16 cellular contexts compared by ENCODE assay signal in genomic region chr4:168716411-168717129, GRCh38.
DNase-seq lines count a peak whose midpoint lies in the region; ATAC-seq and TF ChIP-seq lines count a peak whose summit lies in the region.
"Had no signal": no experiment of that assay in that cellular context is flagged by ENCODE, and none has a peak within 500 bp of the region (broad histone marks: within the 10 kb centered on the region; RNA-seq: fewer than 3 reads in every experiment).

No MANE protein-coding gene starts in this region.

- H3K4me1 ChIP-seq in HUES48 (ENCODE audit: control insufficient read depth, insufficient read depth, low read length) = peaks cover 13% of the 10 kb centered on the region
- H3K4me1 ChIP-seq in left lung = peaks cover 0 to 16% of the 10 kb centered on the region in 2 donors
- H3K4me1 ChIP-seq in skeletal muscle satellite cell (ENCODE audit: control insufficient read depth, insufficient read depth, low read length) = peaks cover 46% of the 10 kb centered on the region
- H3K4me1 ChIP-seq: foreskin keratinocyte had no signal

- peak overlapping the region; percentile 24 for H3K4me2 ChIP-seq in skeletal muscle satellite cell (ENCODE audit: low read length)

- H3K9me3 ChIP-seq in HUES48 (ENCODE audit: control insufficient read depth, insufficient read depth, low read length) = no peaks in the 10 kb centered on the region
- H3K9me3 ChIP-seq in left lung = no peaks in the 10 kb centered on the region
- H3K9me3 ChIP-seq in skeletal muscle satellite cell (replicated peaks; ENCODE audit: low read length) = no peaks in the 10 kb centered on the region

- TF ChIP-seq CTCF in coronary artery (IDR thresholded peaks at IDR 0.05) = no peak
- no peak for TF ChIP-seq CTCF in left lung (IDR thresholded peaks at IDR 0.05)

- H3K27me3 ChIP-seq in HUES48 (ENCODE audit: control insufficient read depth, insufficient read depth, low read length) (peaks cover 24% of the 10 kb centered on the region), left lung (no peaks in the 10 kb centered on the region), skeletal muscle satellite cell (ENCODE audit: control insufficient read depth, insufficient read depth, low read length) (no peaks in the 10 kb centered on the region)
- H3K27me3 ChIP-seq: foreskin keratinocyte had no signal

- H3K9ac ChIP-seq in HUES48 (ENCODE audit: low read depth, low read length) (no peak overlapping the region), skeletal muscle satellite cell (ENCODE audit: low read depth, low read length) (peak overlapping the region; percentile 74)

- DNase-seq in coronary artery (ENCODE audit: low spot score) = no peak
- DNase-seq in left lung = no peak
- no peak for DNase-seq in NCI-H2081 treated with DMSO at 0.1 percent for 48 hours (lab: John Stamatoyannopoulos, UW)
- DNase-seq in NCI-H1105 (lab: John Stamatoyannopoulos, UW) = no peak
- no peak for DNase-seq in NCI-H2171 treated with DMSO at 0.1 percent for 48 hours (lab: John Stamatoyannopoulos, UW)
- DNase-seq: activated CD8-positive, alpha-beta T cell treated with anti-CD3 and anti-CD28 coated beads, Interleukin-2, amount 10 ng/mL, durations not matched to agents 7 days and 5 days; Calu3; effector memory CD4-positive, alpha-beta T cell; foreskin keratinocyte; immature natural killer cell; NCI-H226; stimulated activated CD4-positive, alpha-beta T cell treated with anti-CD3 and anti-CD28 coated beads, Interleukin-4, amount 100 ng/mL, for 24 hours had no signal

- no peaks in the 10 kb centered on the region for H3K36me3 ChIP-seq in HUES48 (ENCODE audit: control insufficient read depth, insufficient read depth, low read length)
- no peaks in the 10 kb centered on the region for H3K36me3 ChIP-seq in left lung
- H3K36me3 ChIP-seq in skeletal muscle satellite cell (ENCODE audit: insufficient read depth, low read length) = peaks cover 56% of the 10 kb centered on the region

- H3K4me3 ChIP-seq in HUES48 (ENCODE audit: low read depth, low read length) = peak overlapping the region; percentile 39
- no peak overlapping the region for H3K4me3 ChIP-seq in coronary artery
- H3K4me3 ChIP-seq in left lung = no peak overlapping the region
- H3K4me3 ChIP-seq in skeletal muscle satellite cell (ENCODE audit: low read length) = peak overlapping the region; percentile 2

- H3K27ac ChIP-seq in HUES48 (ENCODE audit: low read depth, low read length) (peak overlapping the region; percentile 48), coronary artery (peak overlapping the region; percentile 83 to 88), left lung (peak overlapping the region in 1 of 2 donors; percentile 53)
- H3K27ac ChIP-seq: foreskin keratinocyte had no signal

- peak; percentile 79 for ATAC-seq in left lung
- no peak for ATAC-seq in GM21825 (IDR thresholded peaks at IDR 0.05; ENCODE audit: unreplicated experiment)
- ATAC-seq: activated CD8-positive, alpha-beta T cell treated with anti-CD3 and anti-CD28 coated beads, Interleukin-2, amount 10 ng/mL, durations not matched to agents 7 days and 5 days; foreskin keratinocyte; SK-N-SH treated with all-trans-retinoic acid at 6 μM for 48 hours had no signal

- intact Hi-C loops in left lung (cut with DNase I) = no loop called here

Comparison
In these comparisons a context has a peak if more than half of its experiments do, and no peak if none do; other contexts are left out.
1. H3K4me3 ChIP-seq: peak in HUES48 (single experiment) and skeletal muscle satellite cell (single experiment); none in coronary artery (single experiment) and left lung (0 of 2).